Comparison of ENCODE assay signal across 8 cellular contexts in the genomic region with DNA sequence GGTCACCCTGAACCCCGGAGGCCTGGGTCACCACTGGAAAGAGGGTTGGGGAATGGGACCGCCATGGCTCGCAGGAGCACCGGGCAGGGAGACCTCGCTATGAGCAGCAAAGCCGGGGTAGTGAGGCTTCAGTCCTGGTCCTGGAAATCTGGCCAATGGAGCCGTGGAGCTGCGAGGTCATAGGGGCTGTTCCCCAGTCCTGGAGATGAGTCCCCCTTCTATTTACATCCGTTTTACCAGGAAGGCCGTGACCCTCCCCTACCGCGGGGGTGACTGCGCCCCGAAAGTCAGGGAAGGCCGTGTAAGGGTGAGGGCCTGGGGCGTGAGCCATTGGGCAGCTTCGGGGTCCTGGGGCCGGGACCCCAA. TPM values are rescaled to one million over a fixed set of nuclear protein-coding genes. Genes with fewer than 3 reads are reported as not detected.
DNase-seq lines count a peak whose midpoint lies in the region; ATAC-seq and TF ChIP-seq lines count a peak whose summit lies in the region.

No MANE protein-coding gene starts in this region.

- ATAC-seq in gastroesophageal sphincter: no peak

- H3K9ac ChIP-seq in skeletal muscle satellite cell (ENCODE audit: low read depth, low read length): peak overlapping the region; percentile 81

- 0 to 12% methylated on average over 4 to 9 of the region's 18 CpGs for whole genome bisulfite sequencing in gastroesophageal sphincter (ENCODE audit: low coverage in 1 of 2), 2 donors

- H3K4me2 ChIP-seq in skeletal muscle satellite cell (ENCODE audit: low read length): peak overlapping the region; percentile 88

- DNase-seq in NCI-H2107 treated with DMSO at 0.1 percent for 48 hours (lab: John Stamatoyannopoulos, UW; ENCODE audit: unreplicated experiment) (no peak), HuH-7.5 (ENCODE audit: low spot score) (no peak), KBM-7 (no peak)
- no peak for DNase-seq in activated CD8-positive, alpha-beta memory T cell treated with anti-CD3 and anti-CD28 coated beads for 24 hours

- TF ChIP-seq CTCF in HEK293 (tag by site-specific recombination; IDR thresholded peaks at IDR 0.05) (no peak), VCaP (conservative IDR thresholded peaks at IDR 0.05) (no peak), gastroesophageal sphincter (IDR thresholded peaks at IDR 0.05) (no peak)

- H3K4me1 ChIP-seq in HEK293 (ENCODE audit: control insufficient read depth, insufficient read depth, low read length): no peaks in the 10 kb centered on the region
- peaks cover 0 to 54% (median 24%) of the 10 kb centered on the region in 3 donors for H3K4me1 ChIP-seq in gastroesophageal sphincter
- peaks cover 20% of the 10 kb centered on the region for H3K4me1 ChIP-seq in skeletal muscle satellite cell (ENCODE audit: control insufficient read depth, insufficient read depth, low read length)

- no peak for TF ChIP-seq POLR2A in gastroesophageal sphincter (IDR thresholded peaks at IDR 0.05)

- H3K4me3 ChIP-seq in HEK293 (ENCODE audit: low read depth, low read length) (peak overlapping the region; percentile 60), gastroesophageal sphincter (peak overlapping the region; percentile 52 to 65), skeletal muscle satellite cell (ENCODE audit: low read length) (peak overlapping the region; percentile 66)

- H3K27me3 ChIP-seq in gastroesophageal sphincter: no peaks in the 10 kb centered on the region
- H3K27me3 ChIP-seq in skeletal muscle satellite cell (ENCODE audit: control insufficient read depth, insufficient read depth, low read length): no peaks in the 10 kb centered on the region

- CTCF ChIA-PET in HEK293 (lab: Yijun Ruan, JAX): interaction anchor here (1.0 to 1.1 kb wide), 2 partner anchors 15 to 34 kb away, joined by 3 read pairs; no protein-coding TSS in a partner anchor

- TF ChIP-seq EP300 in gastroesophageal sphincter (IDR thresholded peaks at IDR 0.05): no peak

- POLR2A ChIA-PET in HEK293 (lab: Yijun Ruan, JAX): interaction anchor here (1.0 to 5.2 kb wide), 2 partner anchors 13 to 236 kb away, joined by 3 to 42 read pairs; partner anchors contain the start of gene PNPLA2

- H3K9me3 ChIP-seq in HEK293 (ENCODE audit: control insufficient read depth, insufficient read depth, low read depth, low read length) (no peaks in the 10 kb centered on the region), gastroesophageal sphincter (no peaks in the 10 kb centered on the region), skeletal muscle satellite cell (replicated peaks; ENCODE audit: low read length) (no peaks in the 10 kb centered on the region)

- H3K27ac ChIP-seq in HEK293 (ENCODE audit: extremely low read depth, low read depth, low read length): peak overlapping the region; percentile 81
- H3K27ac ChIP-seq in VCaP: peak overlapping the region; percentile 84
- H3K27ac ChIP-seq in gastroesophageal sphincter: peak overlapping the region in 3 of 4 donors; percentile 92 to 98 (median 93)

- H3K36me3 ChIP-seq in HEK293 (ENCODE audit: control insufficient read depth in 2 of 2, insufficient read depth in 1 of 2, low read length in 2 of 2): peaks cover 0 to 46% of the 10 kb centered on the region in 2 experiments; a peak in 1 of 3 replicates
- H3K36me3 ChIP-seq in gastroesophageal sphincter: peaks cover 0 to 42% of the 10 kb centered on the region in 2 donors
- H3K36me3 ChIP-seq in skeletal muscle satellite cell (ENCODE audit: insufficient read depth, low read length): peaks cover 20% of the 10 kb centered on the region

- in situ Hi-C loops in KBM-7 (cut with MboI; ENCODE audit: low pct_unique_long_range_greater_than_20kb, low sequenced_read_pairs): no loop called here

TF ChIP-seq in HEK293, 187 proteins besides CTCF, POLR2A, EP300 and RAD21:
- TF ChIP-seq ZNF211 (tag by site-specific recombination; IDR thresholded peaks at IDR 0.05; ENCODE audit: low read depth): no peak
- TF ChIP-seq TCF7L2 (IDR thresholded peaks at IDR 0.05; ENCODE audit: borderline replicate concordance, low read depth, low read length): no peak
- TF ChIP-seq ZNF529 (tag by site-specific recombination; IDR thresholded peaks at IDR 0.05; ENCODE audit: insufficient replicate concordance): no peak
- no peak for TF ChIP-seq ZNF558 (tag by site-specific recombination; IDR thresholded peaks at IDR 0.05)
- no peak for TF ChIP-seq MYNN (tag by site-specific recombination; IDR thresholded peaks at IDR 0.05; ENCODE audit: borderline replicate concordance)
- peak; percentile 48 for TF ChIP-seq ZNF341 (tag by site-specific recombination; IDR thresholded peaks at IDR 0.05; ENCODE audit: low read depth)
- no peak for TF ChIP-seq ZNF600 (tag by site-specific recombination; IDR thresholded peaks at IDR 0.05)
- TF ChIP-seq ZSCAN16 (tag by site-specific recombination; IDR thresholded peaks at IDR 0.05): no peak
- TF ChIP-seq ZBTB20 (tag by site-specific recombination; IDR thresholded peaks at IDR 0.05): no peak
- no peak for TF ChIP-seq ZNF248 (tag by site-specific recombination; IDR thresholded peaks at IDR 0.05)
- TF ChIP-seq ZNF335 (tag by site-specific recombination; conservative IDR thresholded peaks at IDR 0.05): 0 out of 2 replicates have a peak, but pooled peaks have one; percentile 1
- TF ChIP-seq ZNF223 (tag by site-specific recombination; IDR thresholded peaks at IDR 0.05): peak; percentile 33; the same call in 1 of the 2 replicates
- no peak for TF ChIP-seq FEZF1 (tag by site-specific recombination; IDR thresholded peaks at IDR 0.05)
- peak; percentile 66 for TF ChIP-seq ZBTB10 (tag by site-specific recombination; IDR thresholded peaks at IDR 0.05)

RNA-seq across cellular contexts. Expression of gene PIDD1, which starts 0.4 kb away (rescaled TPM):
- 10 to 100 TPM in 2 of 4 donors, 1 to 10 TPM in 2; 1.6 to 23.7 (median 9.0) TPM for total RNA-seq in gastroesophageal sphincter
- 5.6 and 7.9 TPM in 2 replicates for total RNA-seq in skeletal muscle satellite cell (2012; rRNA removed)

RNA-seq across cellular contexts. Expression of gene RPLP2, which starts 5.2 kb away (rescaled TPM):
- total RNA-seq in gastroesophageal sphincter: 100 to 1,000 TPM; 165 to 880 (median 462) TPM
- 307 and 365 TPM in 2 replicates for total RNA-seq in skeletal muscle satellite cell (2012; rRNA removed)

RNA-seq across cellular contexts. Expression of gene SLC25A22, which starts 6.5 kb away (rescaled TPM):
- total RNA-seq in gastroesophageal sphincter: 10 to 100 TPM in 1 of 4 donors, 1 to 10 TPM in 3; 5.2 to 14.5 (median 6.9) TPM
- total RNA-seq in skeletal muscle satellite cell (2012; rRNA removed): 31.2 and 34.1 TPM in 2 replicates

RNA-seq across cellular contexts. Expression of gene PNPLA2, which starts 14.1 kb away (rescaled TPM):
- 10 to 100 TPM; 39.7 to 79.4 (median 58.9) TPM for total RNA-seq in gastroesophageal sphincter
- 35.0 and 39.8 TPM in 2 replicates for total RNA-seq in skeletal muscle satellite cell (2012; rRNA removed)

RNA-seq across cellular contexts. Expression of gene CEND1, which starts 14.7 kb away (rescaled TPM):
- 1 to 10 TPM in 1 of 4 donors, under 1 TPM in 3; 0.17 to 2.9 (median 0.58) TPM for total RNA-seq in gastroesophageal sphincter
- 0.66 and 2.8 TPM in 2 replicates for total RNA-seq in skeletal muscle satellite cell (2012; rRNA removed)
